Comparison of ENCODE assay signal across 9 cellular contexts in genomic region chr1:159826436-159827101, GRCh38. TPM values are rescaled to one million over a fixed set of nuclear protein-coding genes. Genes with fewer than 3 reads are reported as not detected.
DNase-seq lines count a peak whose midpoint lies in the region; ATAC-seq and TF ChIP-seq lines count a peak whose summit lies in the region.
"Had no signal": no experiment of that assay in that cellular context is flagged by ENCODE, and none has a peak within 500 bp of the region (broad histone marks: within the 10 kb centered on the region; RNA-seq: fewer than 3 reads in every experiment).

SLAMF8 (plus strand) TSS chr1:159826873; CDS start chr1:159826899, 26 bp downstream.

- peak within 1 kb of the TSS; percentile 88 for H3K27ac Mint-ChIP-seq in activated CD8-positive, alpha-beta T cell treated with anti-CD3 and anti-CD28 coated beads for 36 hours

- H3K36me3 ChIP-seq in right atrium auricular region, result no peaks in the 10 kb centered on the region

- peaks cover 4% of the 10 kb centered on the region for H3K9me3 Mint-ChIP-seq in activated CD8-positive, alpha-beta T cell treated with anti-CD3 and anti-CD28 coated beads for 36 hours

- H3K4me3 Mint-ChIP-seq in activated CD8-positive, alpha-beta T cell treated with anti-CD3 and anti-CD28 coated beads for 36 hours, result peak within 1 kb of the TSS; percentile 51

- H3K4me1 Mint-ChIP-seq in activated CD8-positive, alpha-beta T cell treated with anti-CD3 and anti-CD28 coated beads for 36 hours (ENCODE audit: low read depth), result peaks cover 53% of the 10 kb centered on the region

- intact Hi-C loops in activated CD8-positive, alpha-beta T cell treated with anti-CD3 and anti-CD28 coated beads for 36 hours (cut with micrococcal nuclease), result no loop called here

- H3K27me3 ChIP-seq in right atrium auricular region, result no peaks in the 10 kb centered on the region

- H3K27ac ChIP-seq in right atrium auricular region, result peak within 1 kb of the TSS in 1 of 2 donors; percentile 7

- CTCF ChIA-PET in activated CD8-positive, alpha-beta T cell treated with anti-CD3 and anti-CD28 coated beads for 36 hours (lab: Charles Lee), result interaction anchor here (0.6 to 2.0 kb wide), 6 partner anchors 28 to 181 kb away, joined by 3 to 8 read pairs (median 4); partner anchors contain the start of gene DUSP23

- H3K27me3 Mint-ChIP-seq in activated CD8-positive, alpha-beta T cell treated with anti-CD3 and anti-CD28 coated beads for 36 hours, result no peaks in the 10 kb centered on the region

- H3K4me3 ChIP-seq in right atrium auricular region (no peak within 1 kb of the TSS), foreskin fibroblast (ENCODE audit: low read depth in 1 of 2, low read length in 2 of 2) (no peak within 1 kb of the TSS)

- peaks cover 3% of the 10 kb centered on the region for H3K36me3 Mint-ChIP-seq in activated CD8-positive, alpha-beta T cell treated with anti-CD3 and anti-CD28 coated beads for 36 hours (ENCODE audit: low read depth)

- peaks cover 0 to 17% of the 10 kb centered on the region in 2 donors for H3K4me1 ChIP-seq in right atrium auricular region

- ATAC-seq in HG02973 (IDR thresholded peaks at IDR 0.05; ENCODE audit: unreplicated experiment) (peak; percentile 46), GM18517 (IDR thresholded peaks at IDR 0.05; ENCODE audit: unreplicated experiment) (no peak), HG03280 (IDR thresholded peaks at IDR 0.05; ENCODE audit: unreplicated experiment) (no peak)
- peak; percentile 75 for ATAC-seq in activated CD8-positive, alpha-beta T cell treated with anti-CD3 and anti-CD28 coated beads for 36 hours

- H3K9me3 ChIP-seq in right atrium auricular region, result no peaks in the 10 kb centered on the region

- no peak for TF ChIP-seq CTCF in activated CD8-positive, alpha-beta T cell treated with anti-CD3 and anti-CD28 coated beads for 36 hours (IDR thresholded peaks at IDR 0.05)
- TF ChIP-seq CTCF in right atrium auricular region (IDR thresholded peaks at IDR 0.05) (no peak), foreskin fibroblast (IDR thresholded peaks at IDR 0.05; ENCODE audit: low read depth, low read length) (no peak)

- DNase-seq in activated CD8-positive, alpha-beta T cell treated with anti-CD3 and anti-CD28 coated beads for 36 hours, result peak; percentile 90
- DNase-seq in right atrium auricular region (ENCODE audit: low spot score) (peak; percentile 68), AG08396 (ENCODE audit: low spot score) (no peak), foreskin fibroblast (no peak)
- DNase-seq in stimulated activated CD8-positive, alpha-beta memory T cell treated with anti-CD3 and anti-CD28 coated beads, Interleukin-2, amount 100 ng/mL, for 1 hour (ENCODE audit: low read depth in 2 of 2), result peak; percentile 24 to 34

- POLR2A ChIA-PET in activated CD8-positive, alpha-beta T cell treated with anti-CD3 and anti-CD28 coated beads for 36 hours (lab: Charles Lee), result interaction anchor here (0.7 to 2.1 kb wide), 5 partner anchors 18 to 99 kb away, joined by 3 to 10 read pairs (median 5); partner anchors contain the start of gene TAGLN2

RNA-seq across cellular contexts. Expression of gene SLAMF8, which starts in this region (rescaled TPM):
- total RNA-seq in activated CD8-positive, alpha-beta T cell treated with anti-CD3 and anti-CD28 coated beads for 36 hours, result under 1 TPM; 0.54 TPM
- 1 to 10 TPM; 1.0 to 4.2 TPM for total RNA-seq in right atrium auricular region
- total RNA-seq: temporal lobe had no signal

Comparison
In these comparisons a context has a peak if more than half of its experiments do, and no peak if none do; other contexts are left out.
1. Peak in DNase-seq and ATAC-seq in activated CD8-positive, alpha-beta T cell treated with anti-CD3 and anti-CD28 coated beads for 36 hours; RNA of the gene not detected or under 1 TPM.
2. DNase-seq: peak in right atrium auricular region (single experiment) and stimulated activated CD8-positive, alpha-beta memory T cell treated with anti-CD3 and anti-CD28 coated beads, Interleukin-2, amount 100 ng/mL, for 1 hour (2 of 2); none in AG08396 (single experiment) and foreskin fibroblast (0 of 2).